ENCODE assay signal across 23 cellular contexts in genomic region chr4:28792917-28793597, GRCh38.
"Had no signal": no experiment of that assay in that cellular context is flagged by ENCODE, and none has a peak within 500 bp of the region (broad histone marks: within the 10 kb centered on the region; RNA-seq: fewer than 3 reads in every experiment).

No MANE protein-coding gene starts in this region.

- H3K9me3 ChIP-seq: lower lobe of right lung, pancreas, prostate gland, tibial nerve, uterus had no signal

- FAIRE-seq: keratinocyte, pancreas had no signal

- H3K27me3 ChIP-seq: pancreas, right lobe of liver, tibial nerve, uterus had no signal

- H3K36me3 ChIP-seq: lower lobe of right lung, pancreas, prostate gland, right lobe of liver, tibial nerve, uterus had no signal

- ATAC-seq: lower lobe of right lung; naive thymus-derived CD8-positive, alpha-beta T cell; pancreas; right lobe of liver; stimulated activated memory B cell treated with anti-CD40 and anti-IgM and Interleukin-4, amounts not matched to agents 10 μg/mL and 1 μg/mL and 100 μg/mL, for 72 hours; stimulated activated naive CD8-positive, alpha-beta T cell treated with anti-CD3 and anti-CD28 coated beads, Interleukin-15, amount 100 ng/mL, for 72 hours had no signal

- H3K4me1 ChIP-seq: lower lobe of right lung, pancreas, prostate gland, right lobe of liver, tibial nerve, uterus had no signal

- H3K27ac ChIP-seq: lower lobe of right lung, pancreas, prostate gland, right lobe of liver, tibial nerve, uterus had no signal

- DNase-seq: hippocampal formation; lower lobe of right lung; mammary epithelial cell; mesenchymal stem cell; naive thymus-derived CD8-positive, alpha-beta T cell; nucleus accumbens; pancreas; posterior cingulate gyrus; retina; right lobe of liver; stimulated activated CD4-positive, alpha-beta T cell treated with anti-CD3 and anti-CD28 coated beads, Interleukin-1b, Interleukin-23, amount 100 ng/mL, for 48 hours; stimulated activated CD4-positive, alpha-beta T cell treated with anti-CD3 and anti-CD28 coated beads, Interleukin-2, amount 100 ng/mL, for 48 hours; stimulated activated CD4-positive, alpha-beta T cell treated with anti-CD3 and anti-CD28 coated beads, Interleukin-4, amount 100 ng/mL, for 4 hours; stimulated activated CD8-positive, alpha-beta memory T cell treated with anti-CD3 and anti-CD28 coated beads, Interleukin-4, amount 100 ng/mL, for 48 hours; stimulated activated naive CD4-positive, alpha-beta T cell treated with Interleukin-2 at 50 U/mL for 16 hours; stimulated activated naive CD8-positive, alpha-beta T cell treated with anti-CD3 and anti-CD28 coated beads, Interleukin-15, amount 100 ng/mL, for 72 hours; substantia nigra; uterus had no signal

- H3K4me3 ChIP-seq: lower lobe of right lung, pancreas, prostate gland, right lobe of liver, smooth muscle cell, tibial nerve, uterus had no signal
